Comparison of ENCODE assay signal across 9 cellular contexts in the genomic region with DNA sequence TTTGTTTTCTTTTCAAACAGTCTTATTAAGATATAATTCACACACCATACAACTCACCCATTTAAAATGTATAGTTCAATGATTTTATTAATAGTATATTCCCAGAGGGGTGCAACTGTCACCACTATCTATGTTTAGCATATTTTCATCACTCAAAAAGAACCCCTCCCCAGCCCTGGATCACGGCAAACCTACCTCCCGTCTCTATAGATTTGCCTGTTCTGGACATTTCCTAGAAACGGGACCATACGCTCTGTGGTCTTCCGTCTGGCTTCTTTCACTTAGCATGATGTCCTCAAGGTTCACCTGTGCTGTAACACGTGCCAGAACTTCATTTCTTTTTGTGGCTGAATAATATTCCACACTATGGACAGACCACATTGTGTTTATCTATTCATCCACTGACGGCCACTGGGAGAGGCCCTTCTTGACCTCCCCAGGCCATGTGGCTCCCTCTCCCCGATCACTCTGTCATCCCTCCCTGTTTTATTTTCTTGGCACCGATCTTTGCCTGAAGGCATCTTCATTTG. TPM values are rescaled to one million over a fixed set of nuclear protein-coding genes. Genes with fewer than 3 reads are reported as not detected.
DNase-seq lines count a peak whose midpoint lies in the region; ATAC-seq and TF ChIP-seq lines count a peak whose summit lies in the region.
"Had no signal": no experiment of that assay in that cellular context is flagged by ENCODE, and none has a peak within 500 bp of the region (broad histone marks: within the 10 kb centered on the region; RNA-seq: fewer than 3 reads in every experiment).

No MANE protein-coding gene starts in this region.

- H3K4me3 Mint-ChIP-seq in activated T-cell treated with anti-CD3 and anti-CD28 coated beads, Interleukin-2, amount 50 U/mL, for 24 hours = peak overlapping the region; percentile 76
- peak overlapping the region; percentile 68 for H3K4me3 Mint-ChIP-seq in activated CD8-positive, alpha-beta T cell treated with anti-CD3 and anti-CD28 coated beads for 36 hours

- CTCF ChIA-PET in activated CD8-positive, alpha-beta T cell treated with anti-CD3 and anti-CD28 coated beads for 36 hours (lab: Charles Lee) = interaction anchor here (1.4 kb wide), 1 partner anchor 28 kb away, joined by 3 read pairs; no protein-coding TSS in a partner anchor

- TF ChIP-seq CTCF in activated CD8-positive, alpha-beta T cell treated with anti-CD3 and anti-CD28 coated beads for 36 hours (IDR thresholded peaks at IDR 0.05) = no peak
- TF ChIP-seq CTCF in left lung (IDR thresholded peaks at IDR 0.05) = no peak

- H3K9me3 ChIP-seq in left lung (no peaks in the 10 kb centered on the region), thymus (ENCODE audit: control insufficient read depth) (no peaks in the 10 kb centered on the region)

- H3K4me1 Mint-ChIP-seq in activated T-cell treated with anti-CD3 and anti-CD28 coated beads, Interleukin-2, amount 50 U/mL, for 24 hours (ENCODE audit: low read depth) = peaks cover 53% of the 10 kb centered on the region
- H3K4me1 Mint-ChIP-seq in activated CD8-positive, alpha-beta T cell treated with anti-CD3 and anti-CD28 coated beads for 36 hours (ENCODE audit: low read depth) = peaks cover 51% of the 10 kb centered on the region

- H3K27ac ChIP-seq in left lung (peak overlapping the region; percentile 73 to 96), thymus (ENCODE audit: low read depth) (peak overlapping the region; percentile 98)

- H3K36me3 Mint-ChIP-seq in activated T-cell treated with anti-CD3 and anti-CD28 coated beads, Interleukin-2, amount 50 U/mL, for 24 hours (ENCODE audit: low read depth) = peaks cover 10% of the 10 kb centered on the region
- peaks cover 3% of the 10 kb centered on the region for H3K36me3 Mint-ChIP-seq in activated CD8-positive, alpha-beta T cell treated with anti-CD3 and anti-CD28 coated beads for 36 hours (ENCODE audit: low read depth)

- H3K27ac Mint-ChIP-seq in activated T-cell treated with anti-CD3 and anti-CD28 coated beads, Interleukin-2, amount 50 U/mL, for 24 hours = peak overlapping the region; percentile 96
- peak overlapping the region; percentile 99 for H3K27ac Mint-ChIP-seq in activated CD8-positive, alpha-beta T cell treated with anti-CD3 and anti-CD28 coated beads for 36 hours

- DNase-seq in activated T-cell treated with anti-CD3 and anti-CD28 coated beads, Interleukin-2, amount 50 U/mL, for 24 hours = no peak
- DNase-seq in activated T-cell treated with anti-CD3 and anti-CD28 coated beads, Interleukin-2, amount 50 U/mL, for 48 hours = no peak
- DNase-seq in activated CD8-positive, alpha-beta T cell treated with anti-CD3 and anti-CD28 coated beads for 36 hours = no peak
- DNase-seq in left lung (no peak), kidney tubule cell (ENCODE audit: low spot score) (no peak), GM19238 (ENCODE audit: insufficient read length, low spot score) (no peak), globus pallidus (ENCODE audit: low spot score) (no peak)
- DNase-seq: NCI-H226 had no signal

- H3K36me3 ChIP-seq in left lung = no peaks in the 10 kb centered on the region
- no peaks in the 10 kb centered on the region for H3K36me3 ChIP-seq in thymus (ENCODE audit: control insufficient read depth, insufficient read depth)

- H3K27me3 Mint-ChIP-seq in activated T-cell treated with anti-CD3 and anti-CD28 coated beads, Interleukin-2, amount 50 U/mL, for 24 hours = no peaks in the 10 kb centered on the region
- H3K27me3 Mint-ChIP-seq in activated CD8-positive, alpha-beta T cell treated with anti-CD3 and anti-CD28 coated beads for 36 hours = no peaks in the 10 kb centered on the region

- H3K9me3 Mint-ChIP-seq in activated T-cell treated with anti-CD3 and anti-CD28 coated beads, Interleukin-2, amount 50 U/mL, for 24 hours = no peaks in the 10 kb centered on the region
- no peaks in the 10 kb centered on the region for H3K9me3 Mint-ChIP-seq in activated CD8-positive, alpha-beta T cell treated with anti-CD3 and anti-CD28 coated beads for 36 hours

- 72% methylated on average over 9 of the region's 9 CpGs for WGBS in thymus

- POLR2A ChIA-PET in activated CD8-positive, alpha-beta T cell treated with anti-CD3 and anti-CD28 coated beads for 36 hours (lab: Charles Lee) = no interaction called here

- no peak for ATAC-seq in activated CD8-positive, alpha-beta T cell treated with anti-CD3 and anti-CD28 coated beads for 36 hours
- no peak for ATAC-seq in left lung

- intact Hi-C loops in activated CD8-positive, alpha-beta T cell treated with anti-CD3 and anti-CD28 coated beads for 36 hours (cut with micrococcal nuclease) = no loop called here
- intact Hi-C loops in left lung (cut with DNase I) = no loop called here

- H3K4me1 ChIP-seq in left lung (peaks cover 14 to 80% of the 10 kb centered on the region in 2 donors), thymus (ENCODE audit: control insufficient read depth, insufficient read depth, low read length) (peaks cover 55% of the 10 kb centered on the region)

- H3K27me3 ChIP-seq in left lung (no peaks in the 10 kb centered on the region), thymus (ENCODE audit: control insufficient read depth, insufficient read depth) (no peaks in the 10 kb centered on the region)

- H3K4me3 ChIP-seq in left lung (no peak overlapping the region), thymus (ENCODE audit: low read length) (no peak overlapping the region)

RNA-seq across cellular contexts. Expression of gene IQSEC1, which starts 56.4 kb away (rescaled TPM):
- 10 to 100 TPM; 31.7 to 39.2 TPM for total RNA-seq in activated CD8-positive, alpha-beta T cell treated with anti-CD3 and anti-CD28 coated beads for 36 hours
- total RNA-seq in left lung = 10 to 100 TPM; 38.7 to 57.0 TPM
- polyA plus RNA-seq in thymus = 21.9 TPM
